9 cellular contexts compared by ENCODE assay signal in genomic region chr14:103630364-103631108, GRCh38. TPM values are rescaled to one million over a fixed set of nuclear protein-coding genes. Genes with fewer than 3 reads are reported as not detected.
DNase-seq lines count a peak whose midpoint lies in the region; ATAC-seq and TF ChIP-seq lines count a peak whose summit lies in the region.
"Had no signal": no experiment of that assay in that cellular context is flagged by ENCODE, and none has a peak within 500 bp of the region (broad histone marks: within the 10 kb centered on the region; RNA-seq: fewer than 3 reads in every experiment).

No MANE protein-coding gene starts in this region.

- H3K79me2 ChIP-seq in ACC112 (ENCODE audit: control insufficient read depth, insufficient read depth, low read length, unreplicated experiment): peaks cover 67% of the 10 kb centered on the region

- H3K27me3 Mint-ChIP-seq in brain (peaks cover 5% of the 10 kb centered on the region), mesothelial cell of epicardium (ENCODE audit: low read depth) (no peaks in the 10 kb centered on the region)

- H3K4me3 Mint-ChIP-seq in brain (peak overlapping the region; percentile 95 to 98 (median 96)), mesothelial cell of epicardium (peak overlapping the region; percentile 89)

- peak overlapping the region; percentile 91 for H3K27ac ChIP-seq in ACC112 (ENCODE audit: low read depth, low read length)
- no peak overlapping the region for H3K27ac ChIP-seq in HUES64 (ENCODE audit: low read depth, low read length)

- H2AFZ ChIP-seq in ACC112 (ENCODE audit: low read length, unreplicated experiment): no peak overlapping the region

- H3K36me3 ChIP-seq in ACC112 (ENCODE audit: insufficient read depth, low read length) (peaks cover 7% of the 10 kb centered on the region), HUES64 (ENCODE audit: insufficient read depth, low read length) (peaks cover 10% of the 10 kb centered on the region; the same call in 1 of the 2 replicates)

- peaks cover 16% of the 10 kb centered on the region for H3K4me1 ChIP-seq in ACC112 (ENCODE audit: control insufficient read depth, insufficient read depth, low read length, unreplicated experiment)
- H3K4me1 ChIP-seq in HUES64 (ENCODE audit: insufficient read depth, low read length): peaks cover 15% of the 10 kb centered on the region

- H3K36me3 Mint-ChIP-seq in brain: peaks cover 32% of the 10 kb centered on the region
- H3K36me3 Mint-ChIP-seq in mesothelial cell of epicardium: peaks cover 5% of the 10 kb centered on the region

- TF ChIP-seq CTCF in brain (conservative IDR thresholded peaks at IDR 0.05): no peak
- TF ChIP-seq CTCF in mesothelial cell of epicardium (IDR thresholded peaks at IDR 0.05; ENCODE audit: unreplicated experiment): no peak

- DNase-seq in mesothelial cell of epicardium (ENCODE audit: low spot score in 2 of 2, unreplicated experiment in 2 of 2): no peak
- DNase-seq in amygdala (lab: John Stamatoyannopoulos, UW): no peak
- no peak for DNase-seq in SKM-1 (lab: John Stamatoyannopoulos, UW; ENCODE audit: unreplicated experiment)
- DNase-seq in GF-D8 (lab: John Stamatoyannopoulos, UW): no peak
- DNase-seq: foreskin melanocyte had no signal

- WGBS in HUES64: 58% methylated on average over 5 of the region's 5 CpGs

- no peaks in the 10 kb centered on the region for H3K27me3 ChIP-seq in ACC112 (ENCODE audit: insufficient read depth, low read length)
- H3K27me3 ChIP-seq in HUES64 (ENCODE audit: insufficient read depth, low read length): no peaks in the 10 kb centered on the region

- H3K4me1 Mint-ChIP-seq in brain (peaks cover 62% of the 10 kb centered on the region), mesothelial cell of epicardium (peaks cover 12% of the 10 kb centered on the region)

- H3K9ac ChIP-seq in HUES64 (ENCODE audit: low read depth, low read length): peak overlapping the region; percentile 95; the same call in 1 of the 2 replicates

- peak overlapping the region; percentile 87 for H3K4me3 ChIP-seq in ACC112 (ENCODE audit: low read depth, low read length)
- H3K4me3 ChIP-seq in HUES64 (ENCODE audit: low read length): peak overlapping the region; percentile 97

- no peaks in the 10 kb centered on the region for H3K9me3 ChIP-seq in HUES64 (ENCODE audit: insufficient read depth, low read depth, low read length)

- H3K27ac Mint-ChIP-seq in brain (peak overlapping the region; percentile 86 to 98 (median 92)), mesothelial cell of epicardium (peak overlapping the region; percentile 64)

- H3K9me3 Mint-ChIP-seq in brain: no peaks in the 10 kb centered on the region
- no peaks in the 10 kb centered on the region for H3K9me3 Mint-ChIP-seq in mesothelial cell of epicardium

- ATAC-seq in HG02623 (IDR thresholded peaks at IDR 0.05; ENCODE audit: unreplicated experiment): no peak

RNA-seq across cellular contexts. Expression of gene KLC1, which starts 1.5 kb away (rescaled TPM):
- polyA plus RNA-seq in HUES64 (2013, experiment 1 of 2): 85.1 TPM
- polyA plus RNA-seq in HUES64 (2013, experiment 2 of 2): 99.2 TPM
- polyA plus RNA-seq in brain (ENCODE audit: insufficient read depth, low read depth, low replicate concordance): 186 TPM
- total RNA-seq in mesothelial cell of epicardium: 156 to 163 TPM (median 157 TPM) in 3 replicates
